1 cellular context compared by ENCODE assay signal in genomic region chr13:97307882-97308624, GRCh38.
TF ChIP-seq lines count a peak whose summit lies in the region.

No MANE protein-coding gene starts in this region.

TF ChIP-seq in SK-N-SH treated with all-trans-retinoic acid at 6 μM for 48 hours, 23 proteins besides CTCF, POLR2A, EP300 and RAD21 (continued from another document):
- TF ChIP-seq, protein P1, sequence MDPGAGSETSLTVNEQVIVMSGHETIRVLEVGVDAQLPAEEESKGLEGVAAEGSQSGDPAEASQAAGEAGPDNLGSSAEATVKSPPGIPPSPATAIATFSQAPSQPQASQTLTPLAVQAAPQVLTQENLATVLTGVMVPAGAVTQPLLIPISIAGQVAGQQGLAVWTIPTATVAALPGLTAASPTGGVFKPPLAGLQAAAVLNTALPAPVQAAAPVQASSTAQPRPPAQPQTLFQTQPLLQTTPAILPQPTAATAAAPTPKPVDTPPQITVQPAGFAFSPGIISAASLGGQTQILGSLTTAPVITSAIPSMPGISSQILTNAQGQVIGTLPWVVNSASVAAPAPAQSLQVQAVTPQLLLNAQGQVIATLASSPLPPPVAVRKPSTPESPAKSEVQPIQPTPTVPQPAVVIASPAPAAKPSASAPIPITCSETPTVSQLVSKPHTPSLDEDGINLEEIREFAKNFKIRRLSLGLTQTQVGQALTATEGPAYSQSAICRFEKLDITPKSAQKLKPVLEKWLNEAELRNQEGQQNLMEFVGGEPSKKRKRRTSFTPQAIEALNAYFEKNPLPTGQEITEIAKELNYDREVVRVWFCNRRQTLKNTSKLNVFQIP (CRISPR knock-in tag; IDR thresholded peaks at IDR 0.05; ENCODE audit: borderline replicate concordance, low read depth) = no peak
- TF ChIP-seq ZNF8 (CRISPR knock-in tag; IDR thresholded peaks at IDR 0.05) (no peak), CREB5 (CRISPR knock-in tag; IDR thresholded peaks at IDR 0.05; ENCODE audit: low read depth) (no peak)
